Comparison of ENCODE assay signal across 11 cellular contexts in the genomic region with DNA sequence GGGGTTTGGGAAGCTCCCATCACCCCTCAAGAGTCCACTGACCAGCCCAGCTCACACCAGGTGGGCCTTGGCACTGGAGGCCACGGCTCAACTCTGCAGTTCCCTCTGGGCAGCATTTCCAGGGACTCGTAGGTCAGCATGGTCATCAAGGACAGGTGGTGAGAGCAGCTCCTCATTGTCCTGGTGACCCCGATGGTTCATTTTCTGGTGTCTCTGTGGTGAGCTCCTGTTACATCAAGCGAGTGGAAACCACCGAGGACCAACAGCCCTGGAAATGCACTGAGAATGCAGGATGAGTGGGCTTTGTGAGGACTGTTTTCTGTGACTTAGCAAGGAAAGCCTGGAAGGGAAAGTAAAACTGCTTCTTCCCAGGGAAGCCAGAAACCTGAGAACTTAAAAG. TPM values are rescaled to one million over a fixed set of nuclear protein-coding genes. Genes with fewer than 3 reads are reported as not detected.
DNase-seq lines count a peak whose midpoint lies in the region; ATAC-seq, FAIRE-seq and TF ChIP-seq lines count a peak whose summit lies in the region.
"Not testable (repeated sequence)": the region's sequence is repeated elsewhere in the genome, so short reads cannot be mapped to it uniquely, and the experiment has no call there.
"Had no signal": no experiment of that assay in that cellular context is flagged by ENCODE, and none has a peak within 500 bp of the region (broad histone marks: within the 10 kb centered on the region; RNA-seq: fewer than 3 reads in every experiment).

No MANE protein-coding gene starts in this region.

- H3K36me3 Mint-ChIP-seq in activated CD4-positive, alpha-beta T cell treated with anti-CD3 and anti-CD28 coated beads for 36 hours (ENCODE audit: low read depth), result not testable (repeated sequence)
- H3K36me3 Mint-ChIP-seq in activated T-helper 2 cell treated with anti-CD3 and anti-CD28 coated beads, Interferon-gamma antibody, Interleukin-2, Interleukin-4, amounts not matched to agents 10 μg/mL and 5 μg/mL and 100 μg/mL, durations not matched to agents 14 hours and 24 hours and 36 hours (ENCODE audit: low read depth), result peaks cover 22% of the 10 kb centered on the region
- H3K36me3 Mint-ChIP-seq in nephron progenitor cell (ENCODE audit: low read depth), result peaks cover 12% of the 10 kb centered on the region

- not testable (repeated sequence) for DNase-seq in HTR-8/SVneo (ENCODE audit: insufficient read length, low spot score); activated CD4-positive, alpha-beta T cell treated with anti-CD3 and anti-CD28 coated beads for 36 hours; activated T-helper 2 cell treated with anti-CD3 and anti-CD28 coated beads, Interferon-gamma antibody, Interleukin-2, Interleukin-4, amounts not matched to agents 10 μg/mL and 5 μg/mL and 100 μg/mL, durations not matched to agents 14 hours and 24 hours and 36 hours (ENCODE audit: low spot score); K562 (ENCODE audit: extremely low read depth in 1 of 4, low spot score in 3 of 4); nephron progenitor cell
- DNase-seq in left kidney (ENCODE audit: low read depth, low spot score) (peak; percentile 7), smooth muscle cell of the brain vasculature (ENCODE audit: low read depth, low spot score) (peak; percentile 20)

- H3K9me3 Mint-ChIP-seq in activated CD4-positive, alpha-beta T cell treated with anti-CD3 and anti-CD28 coated beads for 36 hours (ENCODE audit: low read depth); activated T-helper 2 cell treated with anti-CD3 and anti-CD28 coated beads, Interferon-gamma antibody, Interleukin-2, Interleukin-4, amounts not matched to agents 10 μg/mL and 5 μg/mL and 100 μg/mL, durations not matched to agents 14 hours and 24 hours and 36 hours; nephron progenitor cell: not testable (repeated sequence)

- not testable (repeated sequence) for ATAC-seq in activated CD4-positive, alpha-beta T cell treated with anti-CD3 and anti-CD28 coated beads for 36 hours; K562

- not testable (repeated sequence) for TF ChIP-seq EP300 in K562 (IDR thresholded peaks at IDR 0.05; ENCODE audit: low read length)

- H3K79me2 ChIP-seq in K562 (ENCODE audit: control insufficient read depth, insufficient read depth, low read length), result not testable (repeated sequence)

- peaks cover 11 to 24% of the 10 kb centered on the region in 2 experiments for H3K4me1 ChIP-seq in K562 (replicated peaks in 1 of 2; ENCODE audit: control insufficient read depth in 2 of 2, insufficient read depth in 2 of 2, low read length in 2 of 2)

- FAIRE-seq in HTR-8/SVneo (lab: Jason Lieb, UNC), result peak; percentile 16
- not testable (repeated sequence) for FAIRE-seq in K562 (lab: Jason Lieb, UNC)

- H3K27me3 Mint-ChIP-seq in activated CD4-positive, alpha-beta T cell treated with anti-CD3 and anti-CD28 coated beads for 36 hours; activated T-helper 2 cell treated with anti-CD3 and anti-CD28 coated beads, Interferon-gamma antibody, Interleukin-2, Interleukin-4, amounts not matched to agents 10 μg/mL and 5 μg/mL and 100 μg/mL, durations not matched to agents 14 hours and 24 hours and 36 hours (ENCODE audit: low read depth); nephron progenitor cell (ENCODE audit: low read depth, poor library complexity): not testable (repeated sequence)

- H3K4me2 ChIP-seq in K562 (ENCODE audit: insufficient read depth, low read length), result not testable (repeated sequence)

- TF ChIP-seq CTCF in K562 (IDR thresholded peaks at IDR 0.05 in 2 of 3, conservative IDR thresholded peaks at IDR 0.05 in 1 of 3; ENCODE audit: insufficient read depth in 2 of 3, low read depth in 1 of 3, low read length in 3 of 3); nephron progenitor cell (IDR thresholded peaks at IDR 0.05): not testable (repeated sequence)

- not testable (repeated sequence) for H3K4me3 ChIP-seq in K562

- in situ Hi-C loops in K562 (cut with MboI), result not testable (repeated sequence)

- H3K27ac ChIP-seq in K562 (ENCODE audit: extremely low read depth, low read depth, low read length), result peak overlapping the region; percentile 73; the same call in 1 of the 3 replicates

- peaks cover 31% of the 10 kb centered on the region for H3K4me1 Mint-ChIP-seq in activated CD4-positive, alpha-beta T cell treated with anti-CD3 and anti-CD28 coated beads for 36 hours
- H3K4me1 Mint-ChIP-seq in activated T-helper 2 cell treated with anti-CD3 and anti-CD28 coated beads, Interferon-gamma antibody, Interleukin-2, Interleukin-4, amounts not matched to agents 10 μg/mL and 5 μg/mL and 100 μg/mL, durations not matched to agents 14 hours and 24 hours and 36 hours (ENCODE audit: low read depth), result peaks cover 38% of the 10 kb centered on the region
- peaks cover 36% of the 10 kb centered on the region for H3K4me1 Mint-ChIP-seq in nephron progenitor cell

- not testable (repeated sequence) for H3K9ac ChIP-seq in K562 (ENCODE audit: insufficient read depth in 1 of 2, low read depth in 2 of 2, low read length in 2 of 2)

- BruUV-seq in K562 (replicated peaks; lab: Mats Ljungman, UMichigan), result not testable (repeated sequence)

- CTCF ChIA-PET in activated CD4-positive, alpha-beta T cell treated with anti-CD3 and anti-CD28 coated beads for 36 hours (lab: Charles Lee), result interaction anchor here (0.7 to 1.6 kb wide), 8 partner anchors 8 to 82 kb away, joined by 3 to 9 read pairs (median 4); no protein-coding TSS in a partner anchor
- CTCF ChIA-PET in K562 (lab: Yijun Ruan, JAX; ENCODE audit: low intra/inter-chr PET ratio), result interaction anchor here (0.6 kb wide), 1 partner anchor 19 kb away, joined by 3 read pairs; no protein-coding TSS in a partner anchor

- not testable (repeated sequence) for H4K20me1 ChIP-seq in K562 (replicated peaks; ENCODE audit: control insufficient read depth, insufficient read depth, low read length)

- H2AFZ ChIP-seq in K562 (ENCODE audit: low read depth, low read length), result peak overlapping the region; percentile 80

- intact Hi-C loops in activated CD4-positive, alpha-beta T cell treated with anti-CD3 and anti-CD28 coated beads for 36 hours (cut with DNase I, micrococcal nuclease), result loop anchor here in 1 of 2 experiments (1.0 kb wide), 2 partner anchors 8 to 16 kb away; partner anchors contain the start of gene ACTR1B
- intact Hi-C loops in activated T-helper 2 cell treated with anti-CD3 and anti-CD28 coated beads, Interferon-gamma antibody, Interleukin-2, Interleukin-4, amounts not matched to agents 10 μg/mL and 5 μg/mL and 100 μg/mL, durations not matched to agents 14 hours and 24 hours and 36 hours (cut with micrococcal nuclease), result loop anchor here (1.0 kb wide), 1 partner anchor 8 kb away; the partner anchor contains the start of gene ACTR1B
- intact Hi-C loops in K562 (cut with micrococcal nuclease), result not testable (repeated sequence)

- H3K27ac Mint-ChIP-seq in activated CD4-positive, alpha-beta T cell treated with anti-CD3 and anti-CD28 coated beads for 36 hours, result peak overlapping the region; percentile 84
- peak overlapping the region; percentile 98 for H3K27ac Mint-ChIP-seq in activated T-helper 2 cell treated with anti-CD3 and anti-CD28 coated beads, Interferon-gamma antibody, Interleukin-2, Interleukin-4, amounts not matched to agents 10 μg/mL and 5 μg/mL and 100 μg/mL, durations not matched to agents 14 hours and 24 hours and 36 hours
- H3K27ac Mint-ChIP-seq in nephron progenitor cell, result peak overlapping the region; percentile 75

- not testable (repeated sequence) for H3K36me3 ChIP-seq in K562 (ENCODE audit: control insufficient read depth, insufficient read depth, low read length)

- not testable (repeated sequence) for H3K9me3 ChIP-seq in K562 (replicated peaks; ENCODE audit: control insufficient read depth, insufficient read depth, low read depth, low read length)

- not testable (repeated sequence) for TF ChIP-seq POLR2A in K562 (conservative IDR thresholded peaks at IDR 0.05)

- H3K27me3 ChIP-seq in K562 (ENCODE audit: control insufficient read depth in 2 of 2, insufficient read depth in 2 of 2, low read length in 2 of 2), result not testable (repeated sequence)

- TF ChIP-seq RAD21 in K562 (CRISPR knock-in tag; conservative IDR thresholded peaks at IDR 0.05 in 1 of 2, IDR thresholded peaks at IDR 0.05 in 1 of 2), result not testable (repeated sequence)

- WGBS in K562 (ENCODE audit: insufficient coverage, low coverage, missing lambda C conversion rate), result 76% methylated on average over 3 of the region's 5 CpGs

- POLR2A ChIA-PET in activated CD4-positive, alpha-beta T cell treated with anti-CD3 and anti-CD28 coated beads for 36 hours (lab: Charles Lee), result interaction anchor here (1.2 to 2.0 kb wide), 4 partner anchors 8 to 82 kb away, joined by 3 to 15 read pairs (median 6); partner anchors contain the start of gene ACTR1B
- POLR2A ChIA-PET in K562 (lab: Yijun Ruan, JAX), result interaction anchor here (1.4 to 1.8 kb wide), 3 partner anchors 8 to 16 kb away, joined by 3 to 14 read pairs (median 7); partner anchors contain the start of gene ACTR1B

- not testable (repeated sequence) for H3K4me3 Mint-ChIP-seq in activated CD4-positive, alpha-beta T cell treated with anti-CD3 and anti-CD28 coated beads for 36 hours; activated T-helper 2 cell treated with anti-CD3 and anti-CD28 coated beads, Interferon-gamma antibody, Interleukin-2, Interleukin-4, amounts not matched to agents 10 μg/mL and 5 μg/mL and 100 μg/mL, durations not matched to agents 14 hours and 24 hours and 36 hours (ENCODE audit: low read depth); nephron progenitor cell

- H3K9me1 ChIP-seq in K562 (ENCODE audit: control insufficient read depth, insufficient read depth, low read length), result not testable (repeated sequence)

RNA-seq across cellular contexts. Expression of gene C2orf92, which starts 3.1 kb away (rescaled TPM):
- total RNA-seq in activated CD4-positive, alpha-beta T cell treated with anti-CD3 and anti-CD28 coated beads for 36 hours, result 1 to 10 TPM; 7.4 to 8.9 TPM
- total RNA-seq in activated T-helper 2 cell treated with anti-CD3 and anti-CD28 coated beads, Interferon-gamma antibody, Interleukin-2, Interleukin-4, amounts not matched to agents 10 μg/mL and 5 μg/mL and 100 μg/mL, durations not matched to agents 14 hours and 24 hours and 36 hours, result 17.2 and 21.8 TPM in 2 replicates
- total RNA-seq in K562 (2011; cell fraction: chromatin; rRNA removed; ENCODE audit: low replicate concordance), result 36.2 and 42.2 TPM in 2 replicates
- 17.0 and 25.8 TPM in 2 replicates for total RNA-seq in K562 (2011; cell fraction: nucleolus; rRNA removed)
- total RNA-seq in K562 (2011; cell fraction: nucleoplasm; rRNA removed), result 19.2 and 23.9 TPM in 2 replicates
- total RNA-seq in K562 (2014; rRNA removed) (2.2 TPM in 2 replicates), K562 (2014; rRNA removed; fragmentation: Illumina TruSeq; extraction: Trizol) (3.6 and 5.0 TPM in 2 replicates), K562 (2015; rRNA removed; fragmentation: Illumina TruSeq; extraction: Trizol) (6.7 and 6.8 TPM in 2 replicates), K562 (2021) (4.0 and 4.5 TPM in 2 replicates)
- polyA plus RNA-seq in K562 (2011; rRNA removed) (6.1 and 7.1 TPM in 2 replicates), K562 (2014; fragmentation: Illumina TruSeq; extraction: Trizol) (3.4 and 4.0 TPM in 2 replicates), K562 (2014; fragmentation: Nextera tagmentation; extraction: Ambion mirVana) (1 to 10 TPM in 1 of 2 experiments, under 1 TPM in 1; 0.65 to 1.2 TPM), K562 (2014; rRNA removed) (4.2 and 6.0 TPM in 2 replicates)
- polyA plus RNA-seq in K562 (2011; cell fraction: cytosol; rRNA removed), result 1.4 and 2.2 TPM in 2 replicates
- polyA plus RNA-seq in K562 (2011; cell fraction: nucleus; rRNA removed), result 22.7 and 23.4 TPM in 2 replicates
- polyA plus RNA-seq in K562 (2012), result 5.3 and 10.9 TPM in 2 replicates
- 11.2 and 14.2 TPM in 2 replicates for polyA minus RNA-seq in K562 (2011; rRNA and poly(A)+ RNA removed)
- 1.4 and 2.4 TPM in 2 replicates for polyA minus RNA-seq in K562 (2011; cell fraction: cytosol; rRNA and poly(A)+ RNA removed)
- polyA minus RNA-seq in K562 (2011; cell fraction: nucleus; rRNA and poly(A)+ RNA removed), result 9.6 and 20.2 TPM in 2 replicates

RNA-seq across cellular contexts. Expression of gene ACTR1B, which starts 8.8 kb away (rescaled TPM):
- 100 to 1,000 TPM in 1 of 2 experiments, 10 to 100 TPM in 1; 92.0 to 124 TPM for total RNA-seq in activated CD4-positive, alpha-beta T cell treated with anti-CD3 and anti-CD28 coated beads for 36 hours
- 142 and 147 TPM in 2 replicates for total RNA-seq in activated T-helper 2 cell treated with anti-CD3 and anti-CD28 coated beads, Interferon-gamma antibody, Interleukin-2, Interleukin-4, amounts not matched to agents 10 μg/mL and 5 μg/mL and 100 μg/mL, durations not matched to agents 14 hours and 24 hours and 36 hours
- total RNA-seq in K562 (2011; cell fraction: chromatin; rRNA removed; ENCODE audit: low replicate concordance), result 58.6 and 187 TPM in 2 replicates
- total RNA-seq in K562 (2011; cell fraction: nucleolus; rRNA removed), result 122 and 125 TPM in 2 replicates
- 80.8 and 84.3 TPM in 2 replicates for total RNA-seq in K562 (2011; cell fraction: nucleoplasm; rRNA removed)
- total RNA-seq in K562 (2014; rRNA removed), result 22.1 and 27.9 TPM in 2 replicates
- total RNA-seq in K562 (2014; rRNA removed; fragmentation: Illumina TruSeq; extraction: Trizol), result 12.0 and 16.2 TPM in 2 replicates
- total RNA-seq in K562 (2015; rRNA removed; fragmentation: Illumina TruSeq; extraction: Trizol), result 26.4 and 26.7 TPM in 2 replicates
- total RNA-seq in K562 (2021), result 41.0 and 43.0 TPM in 2 replicates
- polyA plus RNA-seq in K562 (2011; rRNA removed), result 40.9 and 47.4 TPM in 2 replicates
- polyA plus RNA-seq in K562 (2011; cell fraction: cytosol; rRNA removed), result 50.7 and 71.9 TPM in 2 replicates
- 306 and 320 TPM in 2 replicates for polyA plus RNA-seq in K562 (2011; cell fraction: nucleus; rRNA removed)
- 37.9 and 120 TPM in 2 replicates for polyA plus RNA-seq in K562 (2012)
- polyA plus RNA-seq in K562 (2014; fragmentation: Illumina TruSeq; extraction: Trizol), result 22.5 and 29.2 TPM in 2 replicates
- 1 to 10 TPM in 1 of 2 experiments, under 1 TPM in 1; 0.49 to 2.3 TPM for polyA plus RNA-seq in K562 (2014; fragmentation: Nextera tagmentation; extraction: Ambion mirVana)
- polyA plus RNA-seq in K562 (2014; rRNA removed), result 42.3 and 46.1 TPM in 2 replicates
- polyA minus RNA-seq in K562 (2011; rRNA and poly(A)+ RNA removed), result 16.2 and 25.4 TPM in 2 replicates
- 19.1 and 23.3 TPM in 2 replicates for polyA minus RNA-seq in K562 (2011; cell fraction: cytosol; rRNA and poly(A)+ RNA removed)
- 68.1 and 83.7 TPM in 2 replicates for polyA minus RNA-seq in K562 (2011; cell fraction: nucleus; rRNA and poly(A)+ RNA removed)

RNA-seq across cellular contexts. Expression of gene COX5B, which starts 26.7 kb away (rescaled TPM):
- 100 to 1,000 TPM; 189 to 220 TPM for total RNA-seq in activated CD4-positive, alpha-beta T cell treated with anti-CD3 and anti-CD28 coated beads for 36 hours
- total RNA-seq in activated T-helper 2 cell treated with anti-CD3 and anti-CD28 coated beads, Interferon-gamma antibody, Interleukin-2, Interleukin-4, amounts not matched to agents 10 μg/mL and 5 μg/mL and 100 μg/mL, durations not matched to agents 14 hours and 24 hours and 36 hours, result 217 and 237 TPM in 2 replicates
- 55.0 and 69.6 TPM in 2 replicates for total RNA-seq in K562 (2011; cell fraction: chromatin; rRNA removed; ENCODE audit: low replicate concordance)
- total RNA-seq in K562 (2011; cell fraction: nucleolus; rRNA removed), result 123 and 139 TPM in 2 replicates
- total RNA-seq in K562 (2011; cell fraction: nucleoplasm; rRNA removed), result 112 and 121 TPM in 2 replicates
- total RNA-seq in K562 (2014; rRNA removed), result 1,235 and 1,392 TPM in 2 replicates
- 182 and 199 TPM in 2 replicates for total RNA-seq in K562 (2014; rRNA removed; fragmentation: Illumina TruSeq; extraction: Trizol)
- 458 and 535 TPM in 2 replicates for total RNA-seq in K562 (2015; rRNA removed; fragmentation: Illumina TruSeq; extraction: Trizol)
- total RNA-seq in K562 (2021), result 536 and 603 TPM in 2 replicates
- polyA plus RNA-seq in K562 (2011; rRNA removed), result 535 and 582 TPM in 2 replicates
- 717 and 760 TPM in 2 replicates for polyA plus RNA-seq in K562 (2011; cell fraction: cytosol; rRNA removed)
- polyA plus RNA-seq in K562 (2011; cell fraction: nucleus; rRNA removed), result 365 and 570 TPM in 2 replicates
- polyA plus RNA-seq in K562 (2012), result 526 and 547 TPM in 2 replicates
- polyA plus RNA-seq in K562 (2014; fragmentation: Illumina TruSeq; extraction: Trizol), result 154 and 281 TPM in 2 replicates
- 100 to 1,000 TPM; 305 to 487 TPM for polyA plus RNA-seq in K562 (2014; fragmentation: Nextera tagmentation; extraction: Ambion mirVana)
- polyA plus RNA-seq in K562 (2014; rRNA removed), result 1,304 and 1,424 TPM in 2 replicates
- 60.5 and 61.2 TPM in 2 replicates for polyA minus RNA-seq in K562 (2011; rRNA and poly(A)+ RNA removed)
- polyA minus RNA-seq in K562 (2011; cell fraction: cytosol; rRNA and poly(A)+ RNA removed), result 88.6 and 115 TPM in 2 replicates
- polyA minus RNA-seq in K562 (2011; cell fraction: nucleus; rRNA and poly(A)+ RNA removed), result 46.4 and 75.2 TPM in 2 replicates

RNA-seq across cellular contexts. Expression of gene ZAP70, which starts 40.8 kb away (rescaled TPM):
- 100 to 1,000 TPM; 153 to 156 TPM for total RNA-seq in activated CD4-positive, alpha-beta T cell treated with anti-CD3 and anti-CD28 coated beads for 36 hours
- total RNA-seq in activated T-helper 2 cell treated with anti-CD3 and anti-CD28 coated beads, Interferon-gamma antibody, Interleukin-2, Interleukin-4, amounts not matched to agents 10 μg/mL and 5 μg/mL and 100 μg/mL, durations not matched to agents 14 hours and 24 hours and 36 hours, result 231 and 234 TPM in 2 replicates
- 0.58 and 3.1 TPM in 2 replicates for total RNA-seq in K562 (2011; cell fraction: chromatin; rRNA removed; ENCODE audit: low replicate concordance)
- 1.8 and 2.0 TPM in 2 replicates for total RNA-seq in K562 (2011; cell fraction: nucleolus; rRNA removed)
- 0.81 and 1.7 TPM in 2 replicates for total RNA-seq in K562 (2011; cell fraction: nucleoplasm; rRNA removed)
- total RNA-seq in K562 (2014; rRNA removed), result 0.41 and 0.49 TPM in 2 replicates
- 0.07 TPM in 1 of 2 replicates, not detected in the other for total RNA-seq in K562 (2014; rRNA removed; fragmentation: Illumina TruSeq; extraction: Trizol)
- total RNA-seq in K562 (2015; rRNA removed; fragmentation: Illumina TruSeq; extraction: Trizol), result 0.18 and 0.19 TPM in 2 replicates
- total RNA-seq in K562 (2021), result 0.80 and 0.98 TPM in 2 replicates
- polyA plus RNA-seq in K562 (2011; rRNA removed), result 0.35 and 0.39 TPM in 2 replicates
- 0.18 and 0.63 TPM in 2 replicates for polyA plus RNA-seq in K562 (2011; cell fraction: cytosol; rRNA removed)
- polyA plus RNA-seq in K562 (2011; cell fraction: nucleus; rRNA removed), result 2.9 and 5.1 TPM in 2 replicates
- polyA plus RNA-seq in K562 (2012), result 0.76 and 3.9 TPM in 2 replicates
- 0.21 and 0.22 TPM in 2 replicates for polyA plus RNA-seq in K562 (2014; fragmentation: Illumina TruSeq; extraction: Trizol)
- polyA plus RNA-seq in K562 (2014; fragmentation: Nextera tagmentation; extraction: Ambion mirVana), result under 1 TPM in 1 of 2 experiments, not detected in 1; 0.06 TPM
- 0.20 and 0.76 TPM in 2 replicates for polyA plus RNA-seq in K562 (2014; rRNA removed)
- 0.15 and 0.46 TPM in 2 replicates for polyA minus RNA-seq in K562 (2011; rRNA and poly(A)+ RNA removed)
- polyA minus RNA-seq in K562 (2011; cell fraction: cytosol; rRNA and poly(A)+ RNA removed), result not detected in 2 replicates
- 0.81 TPM in 1 of 2 replicates, not detected in the other for polyA minus RNA-seq in K562 (2011; cell fraction: nucleus; rRNA and poly(A)+ RNA removed)
- total RNA-seq: A172, Calu3, H4, HFFc6 had no signal
